ENCODE assay signal across 8 cellular contexts in genomic region chr9:127785933-127786772, GRCh38. TPM values are rescaled to one million over a fixed set of nuclear protein-coding genes. Genes with fewer than 3 reads are reported as not detected.
DNase-seq lines count a peak whose midpoint lies in the region; ATAC-seq and TF ChIP-seq lines count a peak whose summit lies in the region.

Gene CDK9 (plus strand): TSS chr9:127786034. CDS start chr9:127786149, 115 bp downstream.

- H3K4me3 ChIP-seq in fibroblast of lung (replicated peaks in 1 of 4; ENCODE audit: control extremely low read depth in 1 of 4, insufficient read depth in 1 of 4, low read depth in 3 of 4, low read length in 4 of 4), result peak within 1 kb of the TSS; percentile 75 to 99 (median 91)

- H3K36me3 Mint-ChIP-seq in activated T-helper 1 cell treated with anti-CD3 and anti-CD28 coated beads, Interleukin-12 subunit alpha, Interleukin-12 subunit beta, Interleukin-2, Interleukin-4 antibody, amounts not matched to agents 30 ng/mL and 10 ng/mL and 1 ng/mL, durations not matched to agents 14 hours and 24 hours and 36 hours (ENCODE audit: low read depth), result peaks cover 43% of the 10 kb centered on the region
- peaks cover 0 to 46% (median 8%) of the 10 kb centered on the region in 3 donors for H3K36me3 Mint-ChIP-seq in naive thymus-derived CD8-positive, alpha-beta T cell

- peaks cover 8% of the 10 kb centered on the region for H3K4me1 ChIP-seq in fibroblast of lung (ENCODE audit: control insufficient read depth, extremely low read depth, insufficient read depth, low read length)

- peak within 1 kb of the TSS; percentile 94 for H3K9ac ChIP-seq in fibroblast of lung (ENCODE audit: insufficient read depth, low read length)

- peaks cover 29% of the 10 kb centered on the region for H3K36me3 ChIP-seq in fibroblast of lung (ENCODE audit: control insufficient read depth, insufficient read depth, low read length)

- no peaks in the 10 kb centered on the region for H3K9me3 ChIP-seq in fibroblast of lung (ENCODE audit: control insufficient read depth, insufficient read depth, low read depth, low read length)

- peak within 1 kb of the TSS; percentile 89 for H3K4me2 ChIP-seq in fibroblast of lung (ENCODE audit: extremely low read depth, insufficient read depth, low read length)

- peak; percentile 95 for DNase-seq in DMS53 (lab: John Stamatoyannopoulos, UW)
- DNase-seq in KG1 (lab: John Stamatoyannopoulos, UW), result peak; percentile 89
- DNase-seq in RPMI8226, result peak; percentile 96
- peak; percentile 93 for DNase-seq in activated T-helper 1 cell treated with anti-CD3 and anti-CD28 coated beads, Interleukin-12 subunit alpha, Interleukin-12 subunit beta, Interleukin-2, Interleukin-4 antibody, amounts not matched to agents 30 ng/mL and 10 ng/mL and 1 ng/mL, durations not matched to agents 14 hours and 24 hours and 36 hours (ENCODE audit: low spot score)
- DNase-seq in fibroblast of lung (ENCODE audit: low read depth in 2 of 2), result peak; percentile 85 to 89
- peak; percentile 86 to 96 (median 94) for DNase-seq in naive thymus-derived CD8-positive, alpha-beta T cell
- DNase-seq in stimulated activated naive CD4-positive, alpha-beta T cell (lab: John Stamatoyannopoulos, UW), result peak; percentile 85 to 95 (median 87)

- H4K20me1 ChIP-seq in fibroblast of lung (ENCODE audit: control insufficient read depth, extremely low read depth, insufficient read depth, low read length), result no peaks in the 10 kb centered on the region

- no peaks in the 10 kb centered on the region for H3K9me3 Mint-ChIP-seq in activated T-helper 1 cell treated with anti-CD3 and anti-CD28 coated beads, Interleukin-12 subunit alpha, Interleukin-12 subunit beta, Interleukin-2, Interleukin-4 antibody, amounts not matched to agents 30 ng/mL and 10 ng/mL and 1 ng/mL, durations not matched to agents 14 hours and 24 hours and 36 hours
- H3K9me3 Mint-ChIP-seq in naive thymus-derived CD8-positive, alpha-beta T cell, result no peaks in the 10 kb centered on the region

- H3K27me3 ChIP-seq in fibroblast of lung (ENCODE audit: control insufficient read depth, insufficient read depth, low read length), result no peaks in the 10 kb centered on the region

- no peaks in the 10 kb centered on the region for H3K27me3 Mint-ChIP-seq in activated T-helper 1 cell treated with anti-CD3 and anti-CD28 coated beads, Interleukin-12 subunit alpha, Interleukin-12 subunit beta, Interleukin-2, Interleukin-4 antibody, amounts not matched to agents 30 ng/mL and 10 ng/mL and 1 ng/mL, durations not matched to agents 14 hours and 24 hours and 36 hours (ENCODE audit: insufficient read depth)
- no peaks in the 10 kb centered on the region for H3K27me3 Mint-ChIP-seq in naive thymus-derived CD8-positive, alpha-beta T cell

- peak within 1 kb of the TSS; percentile 96 for H3K4me3 Mint-ChIP-seq in activated T-helper 1 cell treated with anti-CD3 and anti-CD28 coated beads, Interleukin-12 subunit alpha, Interleukin-12 subunit beta, Interleukin-2, Interleukin-4 antibody, amounts not matched to agents 30 ng/mL and 10 ng/mL and 1 ng/mL, durations not matched to agents 14 hours and 24 hours and 36 hours
- peak within 1 kb of the TSS; percentile 87 to 95 (median 90) for H3K4me3 Mint-ChIP-seq in naive thymus-derived CD8-positive, alpha-beta T cell

- TF ChIP-seq CTCF in fibroblast of lung (conservative IDR thresholded peaks at IDR 0.05 in 1 of 2, IDR thresholded peaks at IDR 0.05 in 1 of 2; ENCODE audit: low read depth in 1 of 2, low read length in 2 of 2), result no peak

- peak; percentile 54 for ATAC-seq in GM21717 (IDR thresholded peaks at IDR 0.05; ENCODE audit: unreplicated experiment)
- ATAC-seq in naive thymus-derived CD8-positive, alpha-beta T cell, result peak; percentile 55 to 68

- intact Hi-C loops in activated T-helper 1 cell treated with anti-CD3 and anti-CD28 coated beads, Interleukin-12 subunit alpha, Interleukin-12 subunit beta, Interleukin-2, Interleukin-4 antibody, amounts not matched to agents 30 ng/mL and 10 ng/mL and 1 ng/mL, durations not matched to agents 14 hours and 24 hours and 36 hours (cut with micrococcal nuclease), result loop anchor here (1.0 to 5.0 kb wide), 9 partner anchors 10 to 281 kb away; partner anchors contain the start of genes FPGS, NAIF1, SLC25A25 and TOR2A

- H3K79me2 ChIP-seq in fibroblast of lung (ENCODE audit: control insufficient read depth, insufficient read depth, low read length), result peaks cover 42% of the 10 kb centered on the region

- POLR2A ChIA-PET in naive thymus-derived CD8-positive, alpha-beta T cell (lab: Charles Lee), result interaction anchor here (0.5 to 9.1 kb wide), 29 partner anchors 10 to 374 kb away, joined by 3 to 237 read pairs (median 4); partner anchors contain the start of genes BBLN, FPGS, PTRH1 and ST6GALNAC4

- H3K4me1 Mint-ChIP-seq in activated T-helper 1 cell treated with anti-CD3 and anti-CD28 coated beads, Interleukin-12 subunit alpha, Interleukin-12 subunit beta, Interleukin-2, Interleukin-4 antibody, amounts not matched to agents 30 ng/mL and 10 ng/mL and 1 ng/mL, durations not matched to agents 14 hours and 24 hours and 36 hours (ENCODE audit: low read depth), result peaks cover 68% of the 10 kb centered on the region
- H3K4me1 Mint-ChIP-seq in naive thymus-derived CD8-positive, alpha-beta T cell, result peaks cover 29 to 71% (median 57%) of the 10 kb centered on the region in 4 donors

- peak within 1 kb of the TSS; percentile 68 for H2AFZ ChIP-seq in fibroblast of lung (ENCODE audit: low read length)

- H3K27ac ChIP-seq in fibroblast of lung (ENCODE audit: insufficient read depth, low read length), result peak within 1 kb of the TSS; percentile 91

- H3K27ac Mint-ChIP-seq in activated T-helper 1 cell treated with anti-CD3 and anti-CD28 coated beads, Interleukin-12 subunit alpha, Interleukin-12 subunit beta, Interleukin-2, Interleukin-4 antibody, amounts not matched to agents 30 ng/mL and 10 ng/mL and 1 ng/mL, durations not matched to agents 14 hours and 24 hours and 36 hours, result peak within 1 kb of the TSS; percentile 99
- H3K27ac Mint-ChIP-seq in naive thymus-derived CD8-positive, alpha-beta T cell, result peak within 1 kb of the TSS; percentile 93 to 99 (median 97)

RNA-seq across cellular contexts. Expression of gene CDK9, which starts in this region (rescaled TPM):
- total RNA-seq in activated T-helper 1 cell treated with anti-CD3 and anti-CD28 coated beads, Interleukin-12 subunit alpha, Interleukin-12 subunit beta, Interleukin-2, Interleukin-4 antibody, amounts not matched to agents 30 ng/mL and 10 ng/mL and 1 ng/mL, durations not matched to agents 14 hours and 24 hours and 36 hours, result 97.3 and 105 TPM in 2 replicates
- 49.6 and 54.8 TPM in 2 replicates for total RNA-seq in fibroblast of lung
- polyA plus RNA-seq in fibroblast of lung, result 76.6 and 82.2 TPM in 2 replicates
- 55.0 and 55.3 TPM in 2 replicates for polyA plus RNA-seq in fibroblast of lung (2012)
- polyA minus RNA-seq in fibroblast of lung (ENCODE audit: low replicate concordance), result 48.6 and 85.8 TPM in 2 replicates
- total RNA-seq in naive thymus-derived CD8-positive, alpha-beta T cell, result 100 to 1,000 TPM; 142 to 147 TPM
- polyA plus RNA-seq in naive thymus-derived CD8-positive, alpha-beta T cell, result 10 to 100 TPM; 28.3 to 62.9 (median 38.9) TPM

Comparison
In these comparisons a context has a peak if more than half of its experiments do, and no peak if none do; other contexts are left out.
1. Peak in every context shown above with its lines: DNase-seq, ATAC-seq, H3K4me3 ChIP-seq and H3K27ac ChIP-seq.